ENCODE assay signal across 26 cellular contexts in genomic region chr3:134298281-134298680, GRCh38.
"Had no signal": no experiment of that assay in that cellular context is flagged by ENCODE, and none has a peak within 500 bp of the region (broad histone marks: within the 10 kb centered on the region; RNA-seq: fewer than 3 reads in every experiment).

No MANE protein-coding gene starts in this region.

- H3K27ac ChIP-seq: colonic mucosa, epithelial cell of prostate, esophagus squamous epithelium, gastrocnemius medialis, heart right ventricle, left lung, lower lobe of right lung had no signal

- DNase-seq: colonic mucosa; cortex of kidney; effector CD8-positive, alpha-beta T cell; effector memory CD8-positive, alpha-beta T cell; endodermal cell; erythroblast; esophagus squamous epithelium; foreskin fibroblast; foreskin melanocyte; gastrocnemius medialis; glutamatergic neuron; head of caudate nucleus; heart right ventricle; hippocampal formation; left cardiac atrium; left lung; left ventricle myocardium superior; lower lobe of right lung; mesenchymal stem cell; mucosa of descending colon; naive B cell had no signal

- H3K4me3 ChIP-seq: colonic mucosa, esophagus squamous epithelium, gastrocnemius medialis, heart right ventricle, left lung, lower lobe of right lung, mucosa of descending colon had no signal

- ATAC-seq: effector memory CD8-positive, alpha-beta T cell; esophagus mucosa; gastrocnemius medialis; lower lobe of right lung had no signal

- H3K36me3 ChIP-seq: colonic mucosa, esophagus squamous epithelium, gastrocnemius medialis, heart right ventricle, left lung, lower lobe of right lung had no signal

- H3K4me1 ChIP-seq: colonic mucosa, gastrocnemius medialis, left lung, lower lobe of right lung had no signal

- H3K9me3 ChIP-seq: colonic mucosa, esophagus squamous epithelium, gastrocnemius medialis, left lung, lower lobe of right lung, mucosa of descending colon had no signal

- H3K27me3 ChIP-seq: colonic mucosa, esophagus squamous epithelium, gastrocnemius medialis, heart right ventricle, left lung had no signal

- FAIRE-seq: endometrium, islet of Langerhans, keratinocyte had no signal
